Comparison of ENCODE assay signal across 13 cellular contexts in the genomic region with DNA sequence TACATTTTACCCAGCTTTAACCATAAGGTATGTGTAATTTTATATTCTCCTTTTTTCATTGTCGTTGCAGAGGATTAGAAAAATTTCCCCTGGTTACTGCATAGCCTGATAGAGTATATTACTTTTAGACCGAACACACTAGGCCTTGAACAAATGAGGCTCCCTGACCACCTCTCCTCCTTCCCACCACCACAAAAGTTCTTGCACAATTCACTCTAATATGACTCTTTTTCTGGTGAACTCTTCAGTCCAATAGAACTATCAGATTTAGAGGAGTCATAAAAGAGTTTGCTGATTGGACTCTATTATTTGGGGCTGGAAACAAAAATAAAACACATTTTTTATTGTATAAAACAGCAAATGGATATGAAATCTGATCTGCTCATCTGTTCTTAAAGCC.
DNase-seq lines count a peak whose midpoint lies in the region; ATAC-seq and TF ChIP-seq lines count a peak whose summit lies in the region.
"Had no signal": no experiment of that assay in that cellular context is flagged by ENCODE, and none has a peak within 500 bp of the region (broad histone marks: within the 10 kb centered on the region; RNA-seq: fewer than 3 reads in every experiment).

No MANE protein-coding gene starts in this region.

- H3K9ac ChIP-seq in Loucy (ENCODE audit: low read depth, low read length, poor library complexity, severe bottlenecking) = no peak overlapping the region
- H3K9ac ChIP-seq in subcutaneous abdominal adipose tissue (ENCODE audit: low read length in 5 of 5) = no peak overlapping the region

- H2AFZ ChIP-seq in Loucy (ENCODE audit: low read length) = peak overlapping the region; percentile 33

- no peaks in the 10 kb centered on the region for H3K9me3 ChIP-seq in Loucy (ENCODE audit: insufficient read depth, low read depth, low read length)
- H3K9me3 ChIP-seq in gastroesophageal sphincter = no peaks in the 10 kb centered on the region
- H3K9me3 ChIP-seq in subcutaneous abdominal adipose tissue (ENCODE audit: control insufficient read depth in 5 of 5, low read length in 5 of 5) = no peaks in the 10 kb centered on the region
- H3K9me3 ChIP-seq: BE2C had no signal

- H3K79me2 ChIP-seq in Loucy (ENCODE audit: insufficient read depth, low read length) = no peaks in the 10 kb centered on the region

- H3K36me3 Mint-ChIP-seq in progenitor cell of endocrine pancreas (ENCODE audit: insufficient read depth) = no peaks in the 10 kb centered on the region

- no peaks in the 10 kb centered on the region for H3K27me3 ChIP-seq in Loucy (ENCODE audit: insufficient read depth, low read length, poor library complexity, severe bottlenecking)
- no peaks in the 10 kb centered on the region for H3K27me3 ChIP-seq in gastroesophageal sphincter
- no peaks in the 10 kb centered on the region for H3K27me3 ChIP-seq in subcutaneous abdominal adipose tissue (ENCODE audit: control insufficient read depth in 5 of 5, insufficient read depth in 4 of 5, low read length in 5 of 5)
- H3K27me3 ChIP-seq: BE2C had no signal

- no peaks in the 10 kb centered on the region for H3F3A ChIP-seq in Loucy (ENCODE audit: low read depth)

- H3K4me1 Mint-ChIP-seq in progenitor cell of endocrine pancreas (ENCODE audit: low read depth) = peaks cover 47% of the 10 kb centered on the region

- H3K36me3 ChIP-seq in Loucy (ENCODE audit: insufficient read depth, low read length) (no peaks in the 10 kb centered on the region), gastroesophageal sphincter (no peaks in the 10 kb centered on the region), subcutaneous abdominal adipose tissue (ENCODE audit: control insufficient read depth in 5 of 5, insufficient read depth in 5 of 5, low read length in 5 of 5) (no peaks in the 10 kb centered on the region)
- H3K36me3 ChIP-seq: BE2C had no signal

- H3K9me3 Mint-ChIP-seq in progenitor cell of endocrine pancreas (ENCODE audit: low read depth) = no peaks in the 10 kb centered on the region

- no peak overlapping the region for H3K4me3 ChIP-seq in Loucy (ENCODE audit: low read length, poor library complexity, severe bottlenecking)
- H3K4me3 ChIP-seq in NB4 (ENCODE audit: low read depth, low read length) = no peak overlapping the region
- H3K4me3 ChIP-seq in gastroesophageal sphincter = no peak overlapping the region
- H3K4me3 ChIP-seq in subcutaneous abdominal adipose tissue (ENCODE audit: low read depth in 1 of 5, low read length in 5 of 5) = no peak overlapping the region

- H3K9me2 ChIP-seq in Loucy (replicated peaks; ENCODE audit: low read depth, low read length) = no peaks in the 10 kb centered on the region

- TF ChIP-seq POLR2A in NB4 (IDR thresholded peaks at IDR 0.05; ENCODE audit: extremely low read depth, insufficient read length) (no peak), gastroesophageal sphincter (IDR thresholded peaks at IDR 0.05) (no peak)

- H3K4me3 Mint-ChIP-seq in progenitor cell of endocrine pancreas (ENCODE audit: low read depth) = no peak overlapping the region

- peaks cover 8% of the 10 kb centered on the region for H3K27me3 Mint-ChIP-seq in progenitor cell of endocrine pancreas

- H3K27ac Mint-ChIP-seq in progenitor cell of endocrine pancreas = no peak overlapping the region

- ATAC-seq in gastroesophageal sphincter = no peak

- H3K27ac ChIP-seq in gastroesophageal sphincter (peak overlapping the region; percentile 76 to 87 (median 86)), subcutaneous abdominal adipose tissue (ENCODE audit: low read depth, low read length) (peak overlapping the region; percentile 59)

- peak; percentile 55 for DNase-seq in NB4 (ENCODE audit: low read depth)
- no peak for DNase-seq in NCI-H1092 treated with DMSO at 0.1 percent for 48 hours (lab: John Stamatoyannopoulos, UW)
- no peak for DNase-seq in progenitor cell of endocrine pancreas (ENCODE audit: low spot score, unreplicated experiment)
- no peak for DNase-seq in glomerular visceral epithelial cell (ENCODE audit: extremely low spot score)
- DNase-seq: GF-D8, Karpas-422, NCI-H1048, NCI-H2107, SHP77 treated with DMSO at 0.1 percent for 48 hours had no signal

- H3K4me2 ChIP-seq in Loucy (ENCODE audit: low read depth, low read length, poor library complexity, severe bottlenecking) = no peak overlapping the region

- TF ChIP-seq EP300 in gastroesophageal sphincter (IDR thresholded peaks at IDR 0.05) = no peak

- WGBS in gastroesophageal sphincter (ENCODE audit: low coverage in 1 of 2), 2 donors = 72 to 91% methylated on average over 2 of the region's 2 CpGs

- peaks cover 45% of the 10 kb centered on the region for H3K4me1 ChIP-seq in Loucy (ENCODE audit: insufficient read depth, low read length, poor library complexity, severe bottlenecking)
- H3K4me1 ChIP-seq in gastroesophageal sphincter = peaks cover 5 to 69% (median 9%) of the 10 kb centered on the region in 3 donors
- H3K4me1 ChIP-seq in subcutaneous abdominal adipose tissue (ENCODE audit: control insufficient read depth in 5 of 5, insufficient read depth in 5 of 5, low read length in 5 of 5) = peaks cover 4 to 36% (median 26%) of the 10 kb centered on the region in 5 donors

- H4K20me1 ChIP-seq in Loucy (ENCODE audit: insufficient read depth, low read length, poor library complexity, severe bottlenecking) = no peaks in the 10 kb centered on the region

- TF ChIP-seq CTCF in Loucy (conservative IDR thresholded peaks at IDR 0.05; ENCODE audit: low read length) (no peak), NB4 (IDR thresholded peaks at IDR 0.05; ENCODE audit: low read depth, low read length) (no peak), gastroesophageal sphincter (IDR thresholded peaks at IDR 0.05) (no peak), progenitor cell of endocrine pancreas (IDR thresholded peaks at IDR 0.05; ENCODE audit: unreplicated experiment) (no peak)
